ENCODE assay signal across 8 cellular contexts in the genomic region with DNA sequence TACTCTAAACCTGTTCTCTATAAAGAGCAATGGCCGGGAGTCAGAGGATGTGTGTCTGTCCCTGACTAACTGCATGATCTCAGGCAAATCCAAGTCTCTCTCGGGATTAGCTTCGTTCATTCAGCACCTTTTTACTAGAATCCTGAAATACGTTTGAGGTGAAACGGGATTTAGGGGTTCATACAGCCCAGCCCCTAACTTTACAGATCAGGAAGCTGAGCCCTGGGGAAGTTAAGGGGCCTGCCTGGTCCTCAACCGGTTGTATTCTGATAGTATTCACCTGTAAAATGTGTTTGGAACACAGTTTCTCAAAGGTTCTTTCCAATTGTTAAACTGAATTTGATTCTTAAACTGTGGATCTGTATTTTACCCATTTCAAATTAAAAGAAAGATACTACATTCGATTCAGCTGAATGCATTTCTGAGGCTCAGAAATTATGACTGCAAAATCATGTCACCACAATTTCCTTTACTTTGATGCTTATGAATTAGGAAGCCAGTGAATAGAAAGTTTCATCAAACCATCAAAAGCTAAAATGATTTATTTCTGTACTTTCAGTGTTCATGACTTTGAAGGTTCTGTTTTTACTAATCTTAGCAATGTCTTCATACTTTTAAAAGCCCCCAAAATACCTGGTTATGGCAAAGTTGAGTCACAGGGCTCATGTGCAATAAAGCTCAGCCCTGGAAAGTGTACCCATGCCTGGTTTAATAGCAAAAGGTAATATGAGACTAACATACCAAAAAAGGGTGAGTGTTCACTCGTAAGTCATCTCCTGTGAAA. TPM values are rescaled to one million over a fixed set of nuclear protein-coding genes. Genes with fewer than 3 reads are reported as not detected.
DNase-seq lines count a peak whose midpoint lies in the region; ATAC-seq, FAIRE-seq and TF ChIP-seq lines count a peak whose summit lies in the region.

No MANE protein-coding gene starts in this region.

- H3K27ac Mint-ChIP-seq in activated T-helper 1 cell treated with anti-CD3 and anti-CD28 coated beads, Interleukin-12 subunit alpha, Interleukin-12 subunit beta, Interleukin-2, Interleukin-4 antibody, amounts not matched to agents 30 ng/mL and 10 ng/mL and 1 ng/mL, durations not matched to agents 14 hours and 24 hours and 36 hours, result peak overlapping the region; percentile 94

- H3K9me3 Mint-ChIP-seq in activated T-helper 1 cell treated with anti-CD3 and anti-CD28 coated beads, Interleukin-12 subunit alpha, Interleukin-12 subunit beta, Interleukin-2, Interleukin-4 antibody, amounts not matched to agents 30 ng/mL and 10 ng/mL and 1 ng/mL, durations not matched to agents 14 hours and 24 hours and 36 hours, result no peaks in the 10 kb centered on the region

- ATAC-seq in HG03378 (IDR thresholded peaks at IDR 0.05; ENCODE audit: unreplicated experiment), result peak; percentile 70
- ATAC-seq in pancreas, result no peak

- intact Hi-C loops in activated T-helper 1 cell treated with anti-CD3 and anti-CD28 coated beads, Interleukin-12 subunit alpha, Interleukin-12 subunit beta, Interleukin-2, Interleukin-4 antibody, amounts not matched to agents 30 ng/mL and 10 ng/mL and 1 ng/mL, durations not matched to agents 14 hours and 24 hours and 36 hours (cut with micrococcal nuclease), result loop anchor here (1.0 to 2.0 kb wide), 10 partner anchors 8 to 406 kb away; a partner anchor contains a TSS
- intact Hi-C loops in pancreas (cut with DNase I), result no loop called here
- intact Hi-C loops in sigmoid colon (cut with DNase I), result no loop called here

- H3K27me3 ChIP-seq in pancreas, result no peaks in the 10 kb centered on the region
- peaks cover 0 to 17% (median 0%) of the 10 kb centered on the region in 3 donors for H3K27me3 ChIP-seq in sigmoid colon

- H3K4me1 ChIP-seq in pancreas (no peaks in the 10 kb centered on the region), sigmoid colon (no peaks in the 10 kb centered on the region)

- H3K27ac ChIP-seq in pancreas (no peak overlapping the region), sigmoid colon (no peak overlapping the region)

- no peak for TF ChIP-seq EP300 in sigmoid colon (IDR thresholded peaks at IDR 0.05)

- H3K4me3 ChIP-seq in pancreas (no peak overlapping the region), sigmoid colon (no peak overlapping the region)

- H3K4me3 Mint-ChIP-seq in activated T-helper 1 cell treated with anti-CD3 and anti-CD28 coated beads, Interleukin-12 subunit alpha, Interleukin-12 subunit beta, Interleukin-2, Interleukin-4 antibody, amounts not matched to agents 30 ng/mL and 10 ng/mL and 1 ng/mL, durations not matched to agents 14 hours and 24 hours and 36 hours, result peak overlapping the region; percentile 65

- 67 to 68% methylated on average over 8 of the region's 8 CpGs for WGBS in pancreas, 2 donors
- WGBS in sigmoid colon, 2 donors, result 64 to 78% methylated on average over 8 of the region's 8 CpGs

- H3K4me1 Mint-ChIP-seq in activated T-helper 1 cell treated with anti-CD3 and anti-CD28 coated beads, Interleukin-12 subunit alpha, Interleukin-12 subunit beta, Interleukin-2, Interleukin-4 antibody, amounts not matched to agents 30 ng/mL and 10 ng/mL and 1 ng/mL, durations not matched to agents 14 hours and 24 hours and 36 hours (ENCODE audit: low read depth), result peaks cover 64% of the 10 kb centered on the region

- peaks cover 2% of the 10 kb centered on the region for H3K27me3 Mint-ChIP-seq in activated T-helper 1 cell treated with anti-CD3 and anti-CD28 coated beads, Interleukin-12 subunit alpha, Interleukin-12 subunit beta, Interleukin-2, Interleukin-4 antibody, amounts not matched to agents 30 ng/mL and 10 ng/mL and 1 ng/mL, durations not matched to agents 14 hours and 24 hours and 36 hours (ENCODE audit: insufficient read depth)

- no peak for FAIRE-seq in pancreas (lab: Jason Lieb, UNC)

- TF ChIP-seq CTCF in pancreas (IDR thresholded peaks at IDR 0.05), result no peak
- no peak for TF ChIP-seq CTCF in sigmoid colon (IDR thresholded peaks at IDR 0.05)

- TF ChIP-seq POLR2A in sigmoid colon (IDR thresholded peaks at IDR 0.05), result no peak

- H3K36me3 Mint-ChIP-seq in activated T-helper 1 cell treated with anti-CD3 and anti-CD28 coated beads, Interleukin-12 subunit alpha, Interleukin-12 subunit beta, Interleukin-2, Interleukin-4 antibody, amounts not matched to agents 30 ng/mL and 10 ng/mL and 1 ng/mL, durations not matched to agents 14 hours and 24 hours and 36 hours (ENCODE audit: low read depth), result peaks cover 2% of the 10 kb centered on the region

- H3K36me3 ChIP-seq in pancreas (no peaks in the 10 kb centered on the region), sigmoid colon (no peaks in the 10 kb centered on the region)

- peak; percentile 31 to 39 for DNase-seq in stimulated activated CD4-positive, alpha-beta T cell treated with anti-CD3 and anti-CD28 coated beads, Interleukin-12 subunit alpha, Interleukin-12 subunit beta, amount 100 ng/mL, for 24 hours (ENCODE audit: low read depth in 2 of 2)
- DNase-seq in stimulated activated CD4-positive, alpha-beta T cell treated with anti-CD3 and anti-CD28 coated beads, Interleukin-12 subunit alpha, Interleukin-12 subunit beta, amount 100 ng/mL, for 4 hours, result no peak
- peak; percentile 39 for DNase-seq in activated T-helper 1 cell treated with anti-CD3 and anti-CD28 coated beads, Interleukin-12 subunit alpha, Interleukin-12 subunit beta, Interleukin-2, Interleukin-4 antibody, amounts not matched to agents 30 ng/mL and 10 ng/mL and 1 ng/mL, durations not matched to agents 14 hours and 24 hours and 36 hours (ENCODE audit: low spot score)
- no peak for DNase-seq in pancreas
- DNase-seq in glomerular visceral epithelial cell (ENCODE audit: extremely low spot score), result no peak
- DNase-seq in HCEC 1CT, result no peak
- no peak for DNase-seq in sigmoid colon

- H3K9me3 ChIP-seq in pancreas (no peaks in the 10 kb centered on the region), sigmoid colon (no peaks in the 10 kb centered on the region)

RNA-seq across cellular contexts. Expression of a gene that starts 28.9 kb away (rescaled TPM):
- total RNA-seq in activated T-helper 1 cell treated with anti-CD3 and anti-CD28 coated beads, Interleukin-12 subunit alpha, Interleukin-12 subunit beta, Interleukin-2, Interleukin-4 antibody, amounts not matched to agents 30 ng/mL and 10 ng/mL and 1 ng/mL, durations not matched to agents 14 hours and 24 hours and 36 hours, result 97.5 and 101 TPM in 2 replicates
- 1 to 10 TPM; 2.4 to 3.6 (median 3.2) TPM for total RNA-seq in pancreas
- polyA plus RNA-seq in pancreas, result 1 to 10 TPM; 3.0 to 4.3 TPM
- total RNA-seq in sigmoid colon, result 1 to 10 TPM in 2 of 4 donors, under 1 TPM in 2; 0.71 to 1.9 (median 1.1) TPM
- polyA plus RNA-seq in sigmoid colon, result 10 to 100 TPM in 1 of 3 donors, 1 to 10 TPM in 2; 4.2 to 14.6 (median 5.1) TPM

Comparison
In these comparisons a context has a peak if more than half of its experiments do, and no peak if none do; other contexts are left out.
1. DNase-seq: peak in stimulated activated CD4-positive, alpha-beta T cell treated with anti-CD3 and anti-CD28 coated beads, Interleukin-12 subunit alpha, Interleukin-12 subunit beta, amount 100 ng/mL, for 24 hours (2 of 2) and activated T-helper 1 cell treated with anti-CD3 and anti-CD28 coated beads, Interleukin-12 subunit alpha, Interleukin-12 subunit beta, Interleukin-2, Interleukin-4 antibody, amounts not matched to agents 30 ng/mL and 10 ng/mL and 1 ng/mL, durations not matched to agents 14 hours and 24 hours and 36 hours (single experiment); none in stimulated activated CD4-positive, alpha-beta T cell treated with anti-CD3 and anti-CD28 coated beads, Interleukin-12 subunit alpha, Interleukin-12 subunit beta, amount 100 ng/mL, for 4 hours (single experiment), pancreas (0 of 6), glomerular visceral epithelial cell (single experiment), HCEC 1CT (single experiment) and sigmoid colon (single experiment).
2. RNA of a gene that starts 28.9 kb away (total RNA-seq): 97.5 to 101 TPM in activated T-helper 1 cell treated with anti-CD3 and anti-CD28 coated beads, Interleukin-12 subunit alpha, Interleukin-12 subunit beta, Interleukin-2, Interleukin-4 antibody, amounts not matched to agents 30 ng/mL and 10 ng/mL and 1 ng/mL, durations not matched to agents 14 hours and 24 hours and 36 hours; 2.4 to 3.6 TPM in pancreas and 0.71 to 1.9 TPM in sigmoid colon; every median in the first group is over 10 times any median in the second.